In genomic region chr13:39835253-39835652, GRCh38 we compare ENCODE assay signal across 2 cellular contexts.
TF ChIP-seq lines count a peak whose summit lies in the region.

No MANE protein-coding gene starts in this region.

TF ChIP-seq in HepG2, 621 proteins besides CTCF, POLR2A, EP300 and RAD21 (continued from another document):
- no peak for TF ChIP-seq AFF4 (CRISPR knock-in tag; IDR thresholded peaks at IDR 0.05)

TF ChIP-seq in WTC11, 78 proteins besides CTCF, POLR2A, EP300 and RAD21 (continued from another document):
- TF ChIP-seq ZNF138 (CRISPR knock-in tag; conservative IDR thresholded peaks at IDR 0.05) (no peak), ETV6 (CRISPR knock-in tag; IDR thresholded peaks at IDR 0.05) (no peak), EMX1 (CRISPR knock-in tag; IDR thresholded peaks at IDR 0.05) (no peak), ZSCAN18 (CRISPR knock-in tag; IDR thresholded peaks at IDR 0.05) (no peak), KAT7 (CRISPR knock-in tag; IDR thresholded peaks at IDR 0.05; ENCODE audit: borderline replicate concordance) (no peak), ESRRA (CRISPR knock-in tag; IDR thresholded peaks at IDR 0.05; ENCODE audit: borderline replicate concordance) (no peak), ZNF281 (CRISPR knock-in tag; IDR thresholded peaks at IDR 0.05) (no peak), JUN (CRISPR knock-in tag; IDR thresholded peaks at IDR 0.05) (no peak), TEAD4 (CRISPR knock-in tag; IDR thresholded peaks at IDR 0.05) (no peak), RELA (CRISPR knock-in tag; IDR thresholded peaks at IDR 0.05; ENCODE audit: borderline replicate concordance) (no peak), ZNF423 (CRISPR knock-in tag; IDR thresholded peaks at IDR 0.05) (no peak), ZNF121 (CRISPR knock-in tag; IDR thresholded peaks at IDR 0.05) (no peak), E2F5 (CRISPR knock-in tag; IDR thresholded peaks at IDR 0.05) (no peak), ZNF317 (CRISPR knock-in tag; IDR thresholded peaks at IDR 0.05; ENCODE audit: borderline replicate concordance, low read depth) (no peak), ZNF416 (CRISPR knock-in tag; IDR thresholded peaks at IDR 0.05) (no peak)
